Comparison of ENCODE assay signal across 9 cellular contexts in genomic region chr3:123485551-123485950, GRCh38. TPM values are rescaled to one million over a fixed set of nuclear protein-coding genes. Genes with fewer than 3 reads are reported as not detected.
"Had no signal": no experiment of that assay in that cellular context is flagged by ENCODE, and none has a peak within 500 bp of the region (broad histone marks: within the 10 kb centered on the region; RNA-seq: fewer than 3 reads in every experiment).

No MANE protein-coding gene starts in this region.

- H3K4me3 Mint-ChIP-seq: HFFc6, IgD-negative memory B cell had no signal

- DNase-seq: GM23248, GOT3, H7, HFFc6, KBM-7 had no signal

- H3K27ac ChIP-seq: GM23248, KMS-11 had no signal

- H3K9me3 ChIP-seq: HAP-1 had no signal

- H3K9ac ChIP-seq: GM23248, KMS-11 had no signal

- H3K27ac Mint-ChIP-seq: HFFc6, IgD-negative memory B cell had no signal

- H3K36me3 ChIP-seq: HAP-1 had no signal

- H3K4me3 ChIP-seq: GM23248, HAP-1 had no signal

- H2AFZ ChIP-seq: GM23248 had no signal

- H3K4me2 ChIP-seq: KMS-11 had no signal

- ATAC-seq: HCT116 had no signal

- H3K9me3 Mint-ChIP-seq: HFFc6, IgD-negative memory B cell had no signal

RNA-seq across cellular contexts. Expression of gene ADCY5, which starts 36.7 kb away (rescaled TPM):
- polyA plus RNA-seq: IgD-negative memory B cell had no signal
